ENCODE assay signal across 24 cellular contexts in genomic region chr1:209544098-209544497, GRCh38. TPM values are rescaled to one million over a fixed set of nuclear protein-coding genes. Genes with fewer than 3 reads are reported as not detected.
DNase-seq lines count a peak whose midpoint lies in the region; ATAC-seq, FAIRE-seq and TF ChIP-seq lines count a peak whose summit lies in the region.
"Had no signal": no experiment of that assay in that cellular context is flagged by ENCODE, and none has a peak within 500 bp of the region (broad histone marks: within the 10 kb centered on the region; RNA-seq: fewer than 3 reads in every experiment).

No MANE protein-coding gene starts in this region.

- H3K4me1 ChIP-seq in heart right ventricle (no peaks in the 10 kb centered on the region), right atrium auricular region (no peaks in the 10 kb centered on the region), keratinocyte (ENCODE audit: control insufficient read depth, extremely low read depth, insufficient read depth, low read length) (peaks cover 32% of the 10 kb centered on the region)
- H3K4me1 ChIP-seq: SJSA1 had no signal

- WGBS in heart right ventricle, 2 donors, result 61 to 79% methylated on average over 2 of the region's 2 CpGs

- intact Hi-C loops in heart right ventricle (cut with DNase I), result no loop called here

- H3K9me1 ChIP-seq in keratinocyte (ENCODE audit: control insufficient read depth, extremely low read depth, insufficient read depth, low read length), result no peaks in the 10 kb centered on the region

- no peak for TF ChIP-seq CTCF in heart right ventricle (IDR thresholded peaks at IDR 0.05)
- no peak for TF ChIP-seq CTCF in right atrium auricular region (IDR thresholded peaks at IDR 0.05)
- no peak for TF ChIP-seq CTCF in keratinocyte (optimal IDR thresholded peaks at IDR 0.05 in 1 of 3, IDR thresholded peaks at IDR 0.05 in 1 of 3, conservative IDR thresholded peaks at IDR 0.05 in 1 of 3; ENCODE audit: extremely low read depth in 1 of 3, insufficient read depth in 2 of 3, low read length in 3 of 3)

- H3K27me3 ChIP-seq in heart right ventricle (peaks cover 0 to 26% (median 4%) of the 10 kb centered on the region in 7 donors), right atrium auricular region (no peaks in the 10 kb centered on the region), keratinocyte (ENCODE audit: control insufficient read depth, extremely low read depth, insufficient read depth, low read length) (no peaks in the 10 kb centered on the region)
- H3K27me3 ChIP-seq: SJSA1 had no signal

- no peak overlapping the region for H3K4me2 ChIP-seq in keratinocyte (ENCODE audit: control insufficient read depth, extremely low read depth, insufficient read depth, low read depth, low read length)
- H3K4me2 ChIP-seq: GM23338 had no signal

- no peaks in the 10 kb centered on the region for H3K79me2 ChIP-seq in keratinocyte (ENCODE audit: control insufficient read depth, insufficient read depth, low read length)

- peak in 7 of 8 donors; percentile 33 to 87 (median 70) for ATAC-seq in heart right ventricle
- ATAC-seq: GM23338, PC-3 had no signal

- no peak for DNase-seq in heart right ventricle
- no peak for DNase-seq in right atrium auricular region (ENCODE audit: low spot score)
- peak; percentile 18 for DNase-seq in dermis blood vessel endothelial cell
- no peak for DNase-seq in keratinocyte (ENCODE audit: low read depth, low spot score)
- DNase-seq in substantia nigra (lab: John Stamatoyannopoulos, UW), result peak in 19 of 49 donors; percentile 1 to 30 (median 6)
- DNase-seq in stimulated activated CD4-positive, alpha-beta T cell treated with anti-CD3 and anti-CD28 coated beads, Interleukin-4, amount 100 ng/mL, for 4 hours, result no peak
- no peak for DNase-seq in dedifferentiated amniotic fluid mesenchymal stem cell (ENCODE audit: extremely low spot score)
- DNase-seq: AML-193; CD4-positive, alpha-beta memory T cell; COR-L47; DMS53; HCEC 1CT; Karpas-422; NCI-H1092 treated with DMSO at 0.1 percent for 48 hours; NCI-H1436 treated with DMSO at 0.1 percent for 48 hours; NCI-H2029; NCI-H446; NCI-H524 treated with DMSO at 0.1 percent for 48 hours; NCI-H774; PC-3 had no signal

- dilution Hi-C loops in keratinocyte (cut with MboI; ENCODE audit: extremely low pct_ligation_motif_present, low sequenced_read_pairs), result no loop called here

- H4K20me1 ChIP-seq in keratinocyte (ENCODE audit: control insufficient read depth, extremely low read depth, insufficient read depth, low read length), result no peaks in the 10 kb centered on the region

- H3K4me3 ChIP-seq in heart right ventricle, result no peak overlapping the region
- no peak overlapping the region for H3K4me3 ChIP-seq in right atrium auricular region
- H3K4me3 ChIP-seq in keratinocyte (ENCODE audit: control insufficient read depth in 2 of 3, extremely low read depth in 1 of 3, insufficient read depth in 2 of 3, low read depth in 1 of 3, low read length in 3 of 3), result no peak overlapping the region
- H3K4me3 ChIP-seq: GM23338, SJSA1 had no signal

- peak overlapping the region in 2 of 10 donors; percentile 6 to 68 for H3K27ac ChIP-seq in heart right ventricle
- H3K27ac ChIP-seq in right atrium auricular region, result no peak overlapping the region
- no peak overlapping the region for H3K27ac ChIP-seq in keratinocyte (ENCODE audit: control insufficient read depth, insufficient read depth, low read length)
- H3K27ac ChIP-seq in substantia nigra (ENCODE audit: low read depth, low read length, poor library complexity, severe bottlenecking), result peak overlapping the region; percentile 16
- H3K27ac ChIP-seq: HL-60, SJSA1 had no signal

- H3K9ac ChIP-seq in keratinocyte (ENCODE audit: control insufficient read depth, extremely low read depth, insufficient read depth, low read length), result no peak overlapping the region

- H3K9me3 ChIP-seq in heart right ventricle (no peaks in the 10 kb centered on the region), right atrium auricular region (no peaks in the 10 kb centered on the region), keratinocyte (ENCODE audit: control insufficient read depth, low read depth, low read length) (no peaks in the 10 kb centered on the region)
- H3K9me3 ChIP-seq: SJSA1 had no signal

- H3K36me3 ChIP-seq in heart right ventricle, result no peaks in the 10 kb centered on the region
- no peaks in the 10 kb centered on the region for H3K36me3 ChIP-seq in right atrium auricular region
- peaks cover 3 to 13% of the 10 kb centered on the region in 2 experiments for H3K36me3 ChIP-seq in keratinocyte (ENCODE audit: control insufficient read depth in 2 of 2, extremely low read depth in 1 of 2, insufficient read depth in 2 of 2, low read length in 2 of 2)
- H3K36me3 ChIP-seq: SJSA1 had no signal

- peak; percentile 46 for FAIRE-seq in keratinocyte (lab: Jason Lieb, UNC)

- H2AFZ ChIP-seq in keratinocyte (ENCODE audit: control insufficient read depth, low read length), result no peak overlapping the region
- H2AFZ ChIP-seq: GM23338 had no signal

RNA-seq across cellular contexts. Expression of gene CAMK1G, which starts 39.4 kb away (rescaled TPM):
- total RNA-seq in heart right ventricle (under 1 TPM in 3 of 10 donors, not detected in 7; 0.11 to 0.71 (median 0.21) TPM), right atrium auricular region (under 1 TPM in 1 of 2 donors, not detected in 1; 0.28 TPM), dermis blood vessel endothelial cell (not detected in 2 replicates)
- polyA plus RNA-seq in heart right ventricle (not detected), keratinocyte (0.02 TPM in 1 of 3 replicates, not detected in the others)
- polyA plus RNA-seq in keratinocyte (2011; ENCODE audit: low read depth), result not detected
- polyA plus RNA-seq in keratinocyte (2011; cell fraction: cytosol; rRNA removed), result not detected in 2 replicates
- polyA plus RNA-seq in keratinocyte (2011; cell fraction: nucleus; rRNA removed), result not detected in 2 replicates
- polyA plus RNA-seq in keratinocyte (2012; ENCODE audit: low replicate concordance), result 0.11 TPM in 1 of 2 replicates, not detected in the other
- polyA minus RNA-seq in keratinocyte, result not detected in 3 replicates
- polyA minus RNA-seq in keratinocyte (2011; cell fraction: cytosol; rRNA and poly(A)+ RNA removed), result not detected
- polyA minus RNA-seq in keratinocyte (2011; cell fraction: nucleus; rRNA and poly(A)+ RNA removed), result not detected in 2 replicates
- total RNA-seq: CD4-positive, alpha-beta memory T cell; Daoy; PC-3 had no signal
- polyA plus RNA-seq: CD4-positive, alpha-beta memory T cell had no signal
